In the genomic region with DNA sequence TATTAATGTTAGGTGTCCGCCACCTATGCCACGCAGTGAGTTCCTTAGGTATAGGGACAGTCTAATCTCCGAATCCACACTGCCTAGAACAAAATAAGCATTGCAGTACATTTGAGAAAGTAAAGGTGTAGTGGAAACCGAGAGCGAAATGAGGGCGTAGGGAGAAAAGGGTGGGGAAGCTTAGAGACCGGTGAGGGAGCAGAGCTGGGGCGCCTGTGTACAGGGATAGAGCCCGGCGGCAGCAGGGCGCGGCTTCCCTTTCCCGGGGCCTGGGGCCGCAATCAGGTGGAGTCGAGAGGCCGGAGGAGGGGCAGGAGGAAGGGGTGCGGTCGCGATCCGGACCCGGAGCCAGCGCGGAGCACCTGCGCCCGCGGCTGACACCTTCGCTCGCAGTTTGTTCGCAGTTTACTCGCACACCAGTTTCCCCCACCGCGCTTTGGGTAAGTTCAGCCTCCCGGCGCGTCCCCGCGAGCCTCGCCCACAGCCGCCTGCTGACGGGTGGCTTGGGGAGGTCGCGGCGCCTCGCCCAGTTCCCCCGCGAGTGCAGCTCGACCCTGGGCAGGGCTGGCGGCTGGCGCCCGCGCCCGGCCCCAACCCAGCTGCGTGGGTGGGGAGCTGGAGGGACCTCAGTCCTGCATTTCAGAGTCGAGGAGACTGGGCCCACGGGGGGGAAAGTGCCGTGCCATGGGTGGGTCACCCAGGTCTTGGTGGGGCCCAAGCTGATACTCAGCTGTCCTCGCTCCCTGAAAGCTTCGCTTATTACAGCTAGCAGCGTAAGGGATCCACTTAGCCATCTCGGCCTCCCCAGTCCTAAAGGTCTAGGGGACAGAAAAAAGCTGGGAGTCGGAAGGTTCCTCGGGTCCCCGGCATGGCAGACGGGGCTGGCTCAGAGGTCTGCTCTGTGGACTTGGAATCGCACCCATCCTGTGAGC, we compare ENCODE assay signal across 8 cellular contexts. TPM values are rescaled to one million over a fixed set of nuclear protein-coding genes. Genes with fewer than 3 reads are reported as not detected.
DNase-seq lines count a peak whose midpoint lies in the region; ATAC-seq and TF ChIP-seq lines count a peak whose summit lies in the region.

A gene with protein sequence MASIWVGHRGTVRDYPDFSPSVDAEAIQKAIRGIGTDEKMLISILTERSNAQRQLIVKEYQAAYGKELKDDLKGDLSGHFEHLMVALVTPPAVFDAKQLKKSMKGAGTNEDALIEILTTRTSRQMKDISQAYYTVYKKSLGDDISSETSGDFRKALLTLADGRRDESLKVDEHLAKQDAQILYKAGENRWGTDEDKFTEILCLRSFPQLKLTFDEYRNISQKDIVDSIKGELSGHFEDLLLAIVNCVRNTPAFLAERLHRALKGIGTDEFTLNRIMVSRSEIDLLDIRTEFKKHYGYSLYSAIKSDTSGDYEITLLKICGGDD (plus strand): TSS at position 351 of the 932 bp plus-strand sequence. CDS start 2,704 bp downstream, outside the sequence.

- POLR2A ChIA-PET in BJ (lab: Charles Lee) = no interaction called here

- TF ChIP-seq CTCF in BJ (IDR thresholded peaks at IDR 0.05; ENCODE audit: insufficient read depth, low read depth, low read length) (no peak), cardiac fibroblast (IDR thresholded peaks at IDR 0.05; ENCODE audit: low read depth, low read length) (no peak)

- CTCF ChIA-PET in BJ (lab: Yijun Ruan, JAX) = interaction anchor here (1.6 kb wide), 1 partner anchor 9 kb away, joined by 6 read pairs; no protein-coding TSS in a partner anchor

- H3K36me3 ChIP-seq in BJ (ENCODE audit: control insufficient read depth, insufficient read depth, low read length) = no peaks in the 10 kb centered on the region

- peaks cover 2% of the 10 kb centered on the region; the same call in 1 of the 2 replicates for H3K27me3 ChIP-seq in BJ (ENCODE audit: control insufficient read depth, insufficient read depth, low read length)

- H3K4me3 ChIP-seq in BJ (ENCODE audit: low read depth, low read length) (peak within 1 kb of the TSS; percentile 62), cardiac fibroblast (replicated peaks in 1 of 2; ENCODE audit: low read depth in 2 of 2, low read length in 2 of 2) (peak within 1 kb of the TSS; percentile 47 to 62)

- DNase-seq in BJ (ENCODE audit: low read depth) = no peak
- DNase-seq in NCI-H510A treated with DMSO at 0.1 percent for 48 hours (lab: John Stamatoyannopoulos, UW) = peak; percentile 44
- no peak for DNase-seq in cardiac fibroblast (ENCODE audit: low read depth in 2 of 2)
- peak; percentile 45 for DNase-seq in kidney glomerular epithelial cell (lab: John Stamatoyannopoulos, UW)
- DNase-seq in stimulated activated CD4-positive, alpha-beta T cell treated with anti-CD3 and anti-CD28 coated beads, Interleukin-1b, Interleukin-23, amount 100 ng/mL, for 48 hours = peak; percentile 13
- DNase-seq in cerebellar cortex (ENCODE audit: low spot score) = no peak
- no peak for DNase-seq in stimulated activated naive CD4-positive, alpha-beta T cell (lab: John Stamatoyannopoulos, UW)

- ATAC-seq in GM19467 (IDR thresholded peaks at IDR 0.05; ENCODE audit: unreplicated experiment) = peak; percentile 43

RNA-seq across cellular contexts. Expression of the gene that starts here (rescaled TPM):
- polyA plus RNA-seq in BJ (2011; rRNA removed) = 8.2 and 15.7 TPM in 2 replicates
- polyA minus RNA-seq in BJ (2011; rRNA and poly(A)+ RNA removed) = 4.3 and 4.7 TPM in 2 replicates

Comparison
In these comparisons a context has a peak if more than half of its experiments do, and no peak if none do; other contexts are left out.
1. DNase-seq: peak in NCI-H510A treated with DMSO at 0.1 percent for 48 hours (single experiment), kidney glomerular epithelial cell (single experiment) and stimulated activated CD4-positive, alpha-beta T cell treated with anti-CD3 and anti-CD28 coated beads, Interleukin-1b, Interleukin-23, amount 100 ng/mL, for 48 hours (single experiment); none in BJ (single experiment), cardiac fibroblast (0 of 2), cerebellar cortex (single experiment) and stimulated activated naive CD4-positive, alpha-beta T cell (0 of 6).